24 cellular contexts compared by ENCODE assay signal in the genomic region with DNA sequence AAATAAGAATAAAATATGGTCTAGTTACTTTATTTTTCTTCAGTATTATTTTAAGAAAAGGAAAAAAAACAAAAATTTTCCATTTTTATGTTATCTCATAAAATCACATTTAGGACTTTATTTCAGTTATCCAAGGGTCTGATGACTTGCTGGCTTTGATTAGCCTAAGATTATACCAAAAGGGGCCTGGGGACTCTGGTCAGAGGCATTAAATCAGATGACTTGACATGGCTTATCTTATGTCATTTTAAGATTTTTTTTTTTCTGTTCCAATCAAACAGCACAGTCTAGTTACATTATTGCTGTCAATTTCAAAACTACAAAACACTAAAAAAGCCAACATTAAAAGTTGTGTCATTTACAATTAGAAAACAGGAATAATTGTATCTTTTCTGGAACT.
"Had no signal": no experiment of that assay in that cellular context is flagged by ENCODE, and none has a peak within 500 bp of the region (broad histone marks: within the 10 kb centered on the region; RNA-seq: fewer than 3 reads in every experiment).

No MANE protein-coding gene starts in this region.

- H3K4me1 ChIP-seq: lower lobe of right lung, prostate gland had no signal

- H3K27ac ChIP-seq: adrenal gland, epithelial cell of prostate, lower lobe of right lung, pancreas, prostate gland, transverse colon had no signal

- H3K27me3 ChIP-seq: adrenal gland, gastrocnemius medialis, spleen, transverse colon had no signal

- H3K9me3 Mint-ChIP-seq: central memory CD8-positive, alpha-beta T cell; immature natural killer cell had no signal

- H3K36me3 Mint-ChIP-seq: activated naive CD8-positive, alpha-beta T cell; immature natural killer cell; natural killer cell treated with Interleukin-12 subunit alpha and Interleukin-12 subunit beta and Interleukin-15 and Interleukin-18, amount 100 ng/mL, for 72 hours had no signal

- H3K27ac Mint-ChIP-seq: activated CD4-positive, alpha-beta T cell treated with anti-CD3 and anti-CD28 coated beads for 36 hours; activated naive CD8-positive, alpha-beta T cell; immature natural killer cell; natural killer cell treated with Interleukin-12 subunit alpha and Interleukin-12 subunit beta and Interleukin-15 and Interleukin-18, amount 100 ng/mL, for 72 hours had no signal

- ATAC-seq: activated CD4-positive, alpha-beta T cell treated with anti-CD3 and anti-CD28 coated beads for 36 hours; lower lobe of right lung; natural killer cell treated with Interleukin-12 subunit alpha and Interleukin-12 subunit beta and Interleukin-15 and Interleukin-18, amount 100 ng/mL, for 72 hours had no signal

- H3K4me3 ChIP-seq: adrenal gland, gastrocnemius medialis, lower lobe of right lung, pancreas, prostate gland, spleen, transverse colon had no signal

- DNase-seq: activated CD4-positive, alpha-beta T cell treated with anti-CD3 and anti-CD28 coated beads for 36 hours; activated CD4-positive, alpha-beta T cell treated with anti-CD3 and anti-CD28 coated beads, Interleukin-2, amount 50 U/mL, for 48 hours; activated CD4-positive, CD25-positive, alpha-beta regulatory T cell; activated CD8-positive, alpha-beta memory T cell treated with anti-CD3 and anti-CD28 coated beads for 24 hours; activated effector memory CD4-positive, alpha-beta T cell treated with Interleukin-2 at 50 U/mL for 16 hours; activated naive CD4-positive, alpha-beta T cell treated with Interleukin-2 at 50 U/mL for 16 hours; effector CD4-positive, alpha-beta T cell; gastrocnemius medialis; glutamatergic neuron; hypothalamus; immature natural killer cell; lower lobe of right lung; mesendoderm; pancreas; retina; spleen; stimulated activated naive CD4-positive, alpha-beta T cell; transverse colon had no signal

- H3K9me3 ChIP-seq: adrenal gland, gastrocnemius medialis, lower lobe of right lung, pancreas, prostate gland, spleen, transverse colon had no signal

- H3K4me1 Mint-ChIP-seq: activated CD4-positive, alpha-beta T cell treated with anti-CD3 and anti-CD28 coated beads for 36 hours; central memory CD8-positive, alpha-beta T cell; immature natural killer cell had no signal

- H3K27me3 Mint-ChIP-seq: central memory CD8-positive, alpha-beta T cell had no signal

- H3K36me3 ChIP-seq: adrenal gland, gastrocnemius medialis, lower lobe of right lung, pancreas, prostate gland, spleen, transverse colon had no signal

- H3K4me3 Mint-ChIP-seq: activated CD4-positive, alpha-beta T cell treated with anti-CD3 and anti-CD28 coated beads for 36 hours; activated naive CD8-positive, alpha-beta T cell; central memory CD8-positive, alpha-beta T cell; immature natural killer cell; natural killer cell treated with Interleukin-12 subunit alpha and Interleukin-12 subunit beta and Interleukin-15 and Interleukin-18, amount 100 ng/mL, for 72 hours had no signal
